14 cellular contexts compared by ENCODE assay signal in genomic region chr3:148601766-148602685, GRCh38.
DNase-seq lines count a peak whose midpoint lies in the region; ATAC-seq and TF ChIP-seq lines count a peak whose summit lies in the region.
"Had no signal": no experiment of that assay in that cellular context is flagged by ENCODE, and none has a peak within 500 bp of the region (broad histone marks: within the 10 kb centered on the region; RNA-seq: fewer than 3 reads in every experiment).

No MANE protein-coding gene starts in this region.

- no peak for ATAC-seq in HG02885 (IDR thresholded peaks at IDR 0.05; ENCODE audit: poor library complexity, unreplicated experiment)
- ATAC-seq in GM19351 (IDR thresholded peaks at IDR 0.05; ENCODE audit: unreplicated experiment): no peak
- ATAC-seq: left cardiac atrium had no signal

- TF ChIP-seq CTCF in AG10803 (conservative IDR thresholded peaks at IDR 0.05; ENCODE audit: low read length) (no peak), fibroblast of mammary gland (conservative IDR thresholded peaks at IDR 0.05; ENCODE audit: control insufficient read depth, insufficient read depth, low read depth, low read length) (no peak)

- DNase-seq in AG10803 (ENCODE audit: low read depth): peak; percentile 41
- peak; percentile 5 for DNase-seq in NCI-H526 treated with DMSO at 0.1 percent for 48 hours (lab: John Stamatoyannopoulos, UW)
- peak; percentile 80 for DNase-seq in fibroblast of mammary gland (ENCODE audit: low read depth)
- peak; percentile 5 for DNase-seq in myocyte (ENCODE audit: low read depth)
- DNase-seq in stimulated activated naive CD4-positive, alpha-beta T cell (lab: John Stamatoyannopoulos, UW): no peak
- DNase-seq in stimulated activated CD4-positive, alpha-beta T cell treated with anti-CD3 and anti-CD28 coated beads, Interleukin-4, amount 100 ng/mL, for 24 hours: no peak
- DNase-seq: activated CD4-positive, alpha-beta T cell treated with anti-CD3 and anti-CD28 coated beads, Interleukin-2, amount 50 U/mL, for 48 hours; AML-193; anterior cingulate cortex; left cardiac atrium; NCI-H2029; T1000 had no signal

- H3K4me3 ChIP-seq in AG10803 (ENCODE audit: low read length) (no peak overlapping the region), fibroblast of mammary gland (ENCODE audit: control insufficient read depth, low read depth, low read length) (no peak overlapping the region)

Comparison
In these comparisons a context has a peak if more than half of its experiments do, and no peak if none do; other contexts are left out.
1. DNase-seq: peak in AG10803 (single experiment), NCI-H526 treated with DMSO at 0.1 percent for 48 hours (single experiment), fibroblast of mammary gland (single experiment) and myocyte (single experiment); none in stimulated activated naive CD4-positive, alpha-beta T cell (0 of 6) and stimulated activated CD4-positive, alpha-beta T cell treated with anti-CD3 and anti-CD28 coated beads, Interleukin-4, amount 100 ng/mL, for 24 hours (single experiment).